Comparison of ENCODE assay signal across 12 cellular contexts in the genomic region with DNA sequence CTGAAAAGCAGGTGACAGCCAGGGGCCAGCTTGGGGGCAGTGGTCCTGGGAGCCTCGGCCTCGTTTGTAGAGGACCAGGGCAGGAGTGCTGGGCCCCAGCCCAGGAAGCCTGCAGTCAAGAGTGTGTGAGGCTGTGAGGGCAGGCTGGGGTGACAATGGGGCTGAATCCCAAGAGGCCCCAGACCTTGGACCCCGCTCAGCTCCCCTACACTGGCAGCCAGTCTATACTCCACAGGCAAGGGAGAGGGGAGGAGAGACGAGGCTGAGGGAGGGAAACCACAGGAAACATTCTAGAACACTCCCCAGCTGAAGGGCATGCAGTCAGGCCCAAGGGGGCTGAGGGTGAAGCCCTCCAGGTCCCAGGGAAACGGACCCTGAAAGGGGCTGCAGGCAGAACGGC. TPM values are rescaled to one million over a fixed set of nuclear protein-coding genes. Genes with fewer than 3 reads are reported as not detected.
A peak's percentile ranks its signal among the peaks of the same experiment; 100 is the strongest.
DNase-seq lines count a peak whose midpoint lies in the region; ATAC-seq, FAIRE-seq and TF ChIP-seq lines count a peak whose summit lies in the region.
"Had no signal": no experiment of that assay in that cellular context is flagged by ENCODE, and none has a peak within 500 bp of the region (broad histone marks: within the 10 kb centered on the region; RNA-seq: fewer than 3 reads in every experiment).

No MANE protein-coding gene starts in this region.

- H3K4me2 ChIP-seq in GM12878 (ENCODE audit: control insufficient read depth, insufficient read depth), result no peak overlapping the region

- TF ChIP-seq EP300 in GM12878 (IDR thresholded peaks at IDR 0.05; ENCODE audit: borderline replicate concordance in 1 of 2, control insufficient read depth in 1 of 2, low read depth in 2 of 2, low read length in 2 of 2), result no peak

- H3K79me2 ChIP-seq in GM12878 (ENCODE audit: control insufficient read depth, insufficient read depth, low read length), result peaks cover 23% of the 10 kb centered on the region

- CTCF ChIA-PET in RWPE1 (lab: Yijun Ruan, JAX) (interaction anchor here (0.7 to 0.8 kb wide), 2 partner anchors 18 to 229 kb away, joined by 3 read pairs; no protein-coding TSS in a partner anchor), GM12878 (lab: Yijun Ruan, JAX) (interaction anchor here (1.2 kb wide), 1 partner anchor 79 kb away, joined by 3 read pairs; the partner anchor contains the start of gene DNLZ)

- TF ChIP-seq POLR2A in GM12878 (IDR thresholded peaks at IDR 0.05; ENCODE audit: low read depth, low read length), result peak; percentile 18; the same call in 1 of the 2 replicates

- H3K4me3 ChIP-seq in GM12878 (no peak overlapping the region), liver (ENCODE audit: low read depth in 1 of 3, low read length in 3 of 3) (no peak overlapping the region)
- H3K4me3 ChIP-seq: SK-N-MC had no signal

- H2AFZ ChIP-seq in GM12878 (ENCODE audit: control insufficient read depth, low read depth, low read length), result no peak overlapping the region

- no peak for TF ChIP-seq RAD21 in GM12878 (IDR thresholded peaks at IDR 0.05; ENCODE audit: insufficient read depth, low read depth, low read length)
- TF ChIP-seq RAD21 in liver (IDR thresholded peaks at IDR 0.05), result no peak

- H3K9ac ChIP-seq in GM12878 (ENCODE audit: control insufficient read depth, insufficient read depth, low read length) (no peak overlapping the region), liver (ENCODE audit: low read depth in 1 of 2, low read length in 2 of 2) (peak overlapping the region in 1 of 2 donors; percentile 63)

- TF ChIP-seq CTCF in RWPE1 (conservative IDR thresholded peaks at IDR 0.05; ENCODE audit: low read depth) (no peak), GM12878 (IDR thresholded peaks at IDR 0.05 in 2 of 3, conservative IDR thresholded peaks at IDR 0.05 in 1 of 3; ENCODE audit: control insufficient read depth in 2 of 3, extremely low read depth in 1 of 3, insufficient read depth in 1 of 3, low read depth in 3 of 3, low read length in 3 of 3) (no peak), liver (IDR thresholded peaks at IDR 0.05; ENCODE audit: low read depth, low read length, missing input control) (no peak)

- intact Hi-C loops in GM12878 (cut with micrococcal nuclease; ENCODE audit: unreplicated experiment), result no loop called here

- 80% methylated on average over 6 of the region's 6 CpGs for WGBS in GM12878 (ENCODE audit: insufficient coverage, insufficient replicate concordance, low lambda C conversion rate, missing lambda C conversion rate)
- WGBS in liver, result 80% methylated on average over 6 of the region's 6 CpGs

- peaks cover 21 to 24% of the 10 kb centered on the region in 2 experiments for H3K36me3 ChIP-seq in GM12878 (ENCODE audit: control insufficient read depth in 2 of 2, insufficient read depth in 2 of 2, low read length in 1 of 2)
- H3K36me3 ChIP-seq in liver (ENCODE audit: control insufficient read depth in 4 of 4, insufficient read depth in 3 of 4, low read depth in 1 of 4, low read length in 3 of 4), result peaks cover 24 to 57% (median 38%) of the 10 kb centered on the region in 4 donors

- H3K27me3 ChIP-seq in GM12878 (replicated peaks in 1 of 2; ENCODE audit: control insufficient read depth in 2 of 2, insufficient read depth in 2 of 2, low read length in 1 of 2) (no peaks in the 10 kb centered on the region), liver (ENCODE audit: control insufficient read depth in 4 of 4, insufficient read depth in 4 of 4, low read length in 3 of 4) (no peaks in the 10 kb centered on the region)

- no peak for FAIRE-seq in GM12878 (lab: Jason Lieb, UNC)
- FAIRE-seq: H54 had no signal

- DNase-seq in RWPE1 (ENCODE audit: low spot score), result no peak
- DNase-seq in GM12878 (ENCODE audit: low read depth, low spot score), result no peak
- DNase-seq: ACHN, DND-41, KG1, NCI-H1694 treated with DMSO at 0.1 percent for 48 hours, SHP77 had no signal

- ATAC-seq in GM12878, result no peak
- ATAC-seq in HG02763 (IDR thresholded peaks at IDR 0.05; ENCODE audit: unreplicated experiment), result no peak
- no peak for ATAC-seq in SK-N-SH treated with all-trans-retinoic acid at 6 μM for 48 hours

- POLR2A ChIA-PET in RWPE1 (lab: Yijun Ruan, JAX; ENCODE audit: low non-redundant PET), result interaction anchor here (0.6 kb wide), 1 partner anchor 16 kb away, joined by 5 read pairs; no protein-coding TSS in a partner anchor
- POLR2A ChIA-PET in GM12878 (lab: Charles Lee), result no interaction called here

- H4K20me1 ChIP-seq in GM12878 (ENCODE audit: control insufficient read depth, insufficient read depth), result no peaks in the 10 kb centered on the region; the same call in 1 of the 2 replicates

- RAD21 ChIA-PET in GM12878 (lab: Charles Lee; ENCODE audit: unreplicated experiment), result no interaction called here

- H3K4me1 ChIP-seq in GM12878 (ENCODE audit: control insufficient read depth, insufficient read depth, low read length), result peaks cover 6% of the 10 kb centered on the region; the same call in 1 of the 2 replicates
- peaks cover 14 to 55% (median 47%) of the 10 kb centered on the region in 4 donors for H3K4me1 ChIP-seq in liver (ENCODE audit: control insufficient read depth in 4 of 4, insufficient read depth in 4 of 4, low read length in 3 of 4)

- peak overlapping the region; percentile 77 for H3K27ac ChIP-seq in RWPE1
- H3K27ac ChIP-seq in GM12878 (ENCODE audit: control insufficient read depth, insufficient read depth), result no peak overlapping the region
- peak overlapping the region; percentile 79 to 80 for H3K27ac ChIP-seq in liver (ENCODE audit: low read depth in 1 of 2, low read length in 2 of 2)
- H3K27ac ChIP-seq: SK-N-MC had no signal

- BruUV-seq in GM12878 (replicated peaks; lab: Mats Ljungman, UMichigan), result no TSS peak

- in situ Hi-C loops in GM12878 (cut with MboI), result no loop called here

- SMC1A ChIA-PET in GM12878 (lab: Charles Lee; ENCODE audit: uncharacterized antibody, unreplicated experiment), result no interaction called here

- no peaks in the 10 kb centered on the region for H3K9me3 ChIP-seq in GM12878 (replicated peaks; ENCODE audit: control insufficient read depth, insufficient read depth, low read length)
- H3K9me3 ChIP-seq in liver (ENCODE audit: control insufficient read depth in 4 of 4, low read length in 3 of 4), result no peaks in the 10 kb centered on the region

RNA-seq across cellular contexts. Expression of gene INPP5E, which starts 2.7 kb away (rescaled TPM):
- 32.3 and 36.3 TPM in 2 replicates for total RNA-seq in GM12878 (2013; cell fraction: nucleolus; rRNA removed)
- total RNA-seq in GM12878 (2014; rRNA removed) (6.6 and 7.4 TPM in 2 replicates), GM12878 (2014; rRNA removed; fragmentation: Illumina TruSeq; extraction: Trizol) (3.4 and 3.6 TPM in 2 replicates), GM12878 (2021) (13.0 and 15.6 TPM in 2 replicates), liver (1 to 10 TPM; 3.1 to 3.3 TPM)
- 2.8 TPM for polyA plus RNA-seq in GM12878 (2011; ENCODE audit: low read depth)
- polyA plus RNA-seq in GM12878 (2011; rRNA removed) (4.6 and 7.1 TPM in 2 replicates), GM12878 (2014; fragmentation: Illumina TruSeq; extraction: Trizol) (2.1 and 3.4 TPM in 2 replicates), GM12878 (2014; fragmentation: Nextera tagmentation; extraction: Ambion mirVana) (1 to 10 TPM in 1 of 2 experiments, under 1 TPM in 1; 0.24 to 1.2 TPM), GM12878 (2014; rRNA removed) (14.8 and 16.0 TPM in 2 replicates), GM12878 (2016; fragmentation: Nextera tagmentation; extraction: Ambion mirVana) (1 to 10 TPM; 4.7 to 5.9 TPM), liver (1 to 10 TPM; 1.0 to 2.7 TPM)
- 8.6 and 10.4 TPM in 2 replicates for polyA plus RNA-seq in GM12878 (2011; cell fraction: cytosol; rRNA removed)
- polyA plus RNA-seq in GM12878 (2011; cell fraction: nucleus; rRNA removed), result 78.9 and 90.5 TPM in 2 replicates
- 8.4 and 9.5 TPM in 2 replicates for polyA plus RNA-seq in GM12878 (2012)
- 4.3 and 8.1 TPM in 2 replicates for polyA minus RNA-seq in GM12878 (2011; rRNA and poly(A)+ RNA removed)
- 4.1 and 4.8 TPM in 2 replicates for polyA minus RNA-seq in GM12878 (2011; cell fraction: cytosol; rRNA and poly(A)+ RNA removed)
- 10.2 and 17.1 TPM in 2 replicates for polyA minus RNA-seq in GM12878 (2011; cell fraction: nucleus; rRNA and poly(A)+ RNA removed)

RNA-seq across cellular contexts. Expression of gene PMPCA, which starts 31.9 kb away (rescaled TPM):
- total RNA-seq in GM12878 (2013; cell fraction: nucleolus; rRNA removed), result 64.9 and 75.3 TPM in 2 replicates
- 61.7 and 67.9 TPM in 2 replicates for total RNA-seq in GM12878 (2014; rRNA removed)
- total RNA-seq in GM12878 (2014; rRNA removed; fragmentation: Illumina TruSeq; extraction: Trizol), result 40.8 and 47.3 TPM in 2 replicates
- 85.9 and 89.8 TPM in 2 replicates for total RNA-seq in GM12878 (2021)
- 37.1 TPM for polyA plus RNA-seq in GM12878 (2011; ENCODE audit: low read depth)
- 80.3 and 82.5 TPM in 2 replicates for polyA plus RNA-seq in GM12878 (2011; rRNA removed)
- polyA plus RNA-seq in GM12878 (2011; cell fraction: cytosol; rRNA removed), result 70.0 and 94.3 TPM in 2 replicates
- polyA plus RNA-seq in GM12878 (2011; cell fraction: nucleus; rRNA removed), result 268 and 279 TPM in 2 replicates
- 78.5 and 91.3 TPM in 2 replicates for polyA plus RNA-seq in GM12878 (2012)
- polyA plus RNA-seq in GM12878 (2014; fragmentation: Illumina TruSeq; extraction: Trizol), result 63.1 and 69.0 TPM in 2 replicates
- polyA plus RNA-seq in GM12878 (2014; fragmentation: Nextera tagmentation; extraction: Ambion mirVana), result 10 to 100 TPM in 1 of 2 experiments, 1 to 10 TPM in 1; 8.1 to 12.3 TPM
- polyA plus RNA-seq in GM12878 (2014; rRNA removed), result 90.0 and 93.0 TPM in 2 replicates
- polyA plus RNA-seq in GM12878 (2016; fragmentation: Nextera tagmentation; extraction: Ambion mirVana), result 100 to 1,000 TPM; 123 to 137 TPM
- polyA minus RNA-seq in GM12878 (2011; rRNA and poly(A)+ RNA removed), result 50.8 and 53.6 TPM in 2 replicates
- 13.8 and 16.0 TPM in 2 replicates for polyA minus RNA-seq in GM12878 (2011; cell fraction: cytosol; rRNA and poly(A)+ RNA removed)
- 46.1 and 51.3 TPM in 2 replicates for polyA minus RNA-seq in GM12878 (2011; cell fraction: nucleus; rRNA and poly(A)+ RNA removed)
- total RNA-seq in liver, result 10 to 100 TPM; 27.0 to 39.5 TPM
- 10 to 100 TPM; 43.7 to 75.6 TPM for polyA plus RNA-seq in liver

RNA-seq across cellular contexts. Expression of gene ENTR1, which starts 31.9 kb away (rescaled TPM):
- 55.0 and 60.4 TPM in 2 replicates for total RNA-seq in GM12878 (2013; cell fraction: nucleolus; rRNA removed)
- 58.4 and 61.2 TPM in 2 replicates for total RNA-seq in GM12878 (2014; rRNA removed)
- 35.5 and 38.4 TPM in 2 replicates for total RNA-seq in GM12878 (2014; rRNA removed; fragmentation: Illumina TruSeq; extraction: Trizol)
- total RNA-seq in GM12878 (2021), result 75.4 and 81.7 TPM in 2 replicates
- 17.1 TPM for polyA plus RNA-seq in GM12878 (2011; ENCODE audit: low read depth)
- 47.7 and 55.4 TPM in 2 replicates for polyA plus RNA-seq in GM12878 (2011; rRNA removed)
- 41.9 and 53.8 TPM in 2 replicates for polyA plus RNA-seq in GM12878 (2011; cell fraction: cytosol; rRNA removed)
- 296 and 320 TPM in 2 replicates for polyA plus RNA-seq in GM12878 (2011; cell fraction: nucleus; rRNA removed)
- polyA plus RNA-seq in GM12878 (2012), result 32.2 and 42.4 TPM in 2 replicates
- 19.0 and 43.7 TPM in 2 replicates for polyA plus RNA-seq in GM12878 (2014; fragmentation: Illumina TruSeq; extraction: Trizol)
- 10 to 100 TPM in 1 of 2 experiments, 1 to 10 TPM in 1; 8.2 to 20.4 TPM for polyA plus RNA-seq in GM12878 (2014; fragmentation: Nextera tagmentation; extraction: Ambion mirVana)
- 96.4 and 105 TPM in 2 replicates for polyA plus RNA-seq in GM12878 (2014; rRNA removed)
- 10 to 100 TPM; 10.5 to 14.9 TPM for polyA plus RNA-seq in GM12878 (2016; fragmentation: Nextera tagmentation; extraction: Ambion mirVana)
- 15.0 and 45.6 TPM in 2 replicates for polyA minus RNA-seq in GM12878 (2011; rRNA and poly(A)+ RNA removed)
- polyA minus RNA-seq in GM12878 (2011; cell fraction: cytosol; rRNA and poly(A)+ RNA removed), result 24.7 and 29.1 TPM in 2 replicates
- polyA minus RNA-seq in GM12878 (2011; cell fraction: nucleus; rRNA and poly(A)+ RNA removed), result 50.2 and 69.5 TPM in 2 replicates
- total RNA-seq in liver, result 10 to 100 TPM; 11.0 to 25.6 TPM
- 10 to 100 TPM; 12.7 to 28.1 TPM for polyA plus RNA-seq in liver

RNA-seq across cellular contexts. Expression of gene SEC16A, which starts 40.5 kb away (rescaled TPM):
- 45.7 and 51.6 TPM in 2 replicates for total RNA-seq in GM12878 (2013; cell fraction: nucleolus; rRNA removed)
- total RNA-seq in GM12878 (2014; rRNA removed) (14.7 and 17.6 TPM in 2 replicates), GM12878 (2014; rRNA removed; fragmentation: Illumina TruSeq; extraction: Trizol) (8.3 and 10.0 TPM in 2 replicates), GM12878 (2021) (52.6 and 59.1 TPM in 2 replicates), liver (10 to 100 TPM; 21.7 to 96.1 TPM)
- 36.4 TPM for polyA plus RNA-seq in GM12878 (2011; ENCODE audit: low read depth)
- polyA plus RNA-seq in GM12878 (2011; rRNA removed) (7.3 and 9.9 TPM in 2 replicates), GM12878 (2014; fragmentation: Illumina TruSeq; extraction: Trizol) (26.5 and 36.0 TPM in 2 replicates), GM12878 (2014; fragmentation: Nextera tagmentation; extraction: Ambion mirVana) (10 to 100 TPM; 12.4 to 16.6 TPM), GM12878 (2014; rRNA removed) (25.9 and 28.0 TPM in 2 replicates), GM12878 (2016; fragmentation: Nextera tagmentation; extraction: Ambion mirVana) (10 to 100 TPM; 44.6 to 44.7 TPM), liver (10 to 100 TPM; 43.3 to 88.7 TPM)
- 12.3 and 18.3 TPM in 2 replicates for polyA plus RNA-seq in GM12878 (2011; cell fraction: cytosol; rRNA removed)
- polyA plus RNA-seq in GM12878 (2011; cell fraction: nucleus; rRNA removed), result 44.9 and 59.4 TPM in 2 replicates
- polyA plus RNA-seq in GM12878 (2012), result 40.1 and 41.6 TPM in 2 replicates
- polyA minus RNA-seq in GM12878 (2011; rRNA and poly(A)+ RNA removed), result 9.8 and 13.4 TPM in 2 replicates
- polyA minus RNA-seq in GM12878 (2011; cell fraction: cytosol; rRNA and poly(A)+ RNA removed), result 19.6 and 20.7 TPM in 2 replicates
- polyA minus RNA-seq in GM12878 (2011; cell fraction: nucleus; rRNA and poly(A)+ RNA removed), result 11.8 and 19.4 TPM in 2 replicates

RNA-seq across cellular contexts. Expression of gene SNAPC4, which starts 42.4 kb away (rescaled TPM):
- total RNA-seq in GM12878 (2013; cell fraction: nucleolus; rRNA removed), result 20.6 and 25.5 TPM in 2 replicates
- 7.7 and 8.8 TPM in 2 replicates for total RNA-seq in GM12878 (2014; rRNA removed)
- total RNA-seq in GM12878 (2014; rRNA removed; fragmentation: Illumina TruSeq; extraction: Trizol), result 5.1 and 5.2 TPM in 2 replicates
- 16.4 and 19.8 TPM in 2 replicates for total RNA-seq in GM12878 (2021)
- polyA plus RNA-seq in GM12878 (2011; ENCODE audit: low read depth), result 3.1 TPM
- 2.4 and 3.5 TPM in 2 replicates for polyA plus RNA-seq in GM12878 (2011; rRNA removed)
- 3.4 and 5.5 TPM in 2 replicates for polyA plus RNA-seq in GM12878 (2011; cell fraction: cytosol; rRNA removed)
- 21.4 and 37.3 TPM in 2 replicates for polyA plus RNA-seq in GM12878 (2011; cell fraction: nucleus; rRNA removed)
- 8.0 and 10.3 TPM in 2 replicates for polyA plus RNA-seq in GM12878 (2012)
- 7.1 and 8.7 TPM in 2 replicates for polyA plus RNA-seq in GM12878 (2014; fragmentation: Illumina TruSeq; extraction: Trizol)
- polyA plus RNA-seq in GM12878 (2014; fragmentation: Nextera tagmentation; extraction: Ambion mirVana), result under 1 TPM; 0.42 to 0.43 TPM
- 16.9 and 18.1 TPM in 2 replicates for polyA plus RNA-seq in GM12878 (2014; rRNA removed)
- 1 to 10 TPM; 6.8 to 7.2 TPM for polyA plus RNA-seq in GM12878 (2016; fragmentation: Nextera tagmentation; extraction: Ambion mirVana)
- polyA minus RNA-seq in GM12878 (2011; rRNA and poly(A)+ RNA removed), result 2.6 and 3.9 TPM in 2 replicates
- 2.4 and 2.7 TPM in 2 replicates for polyA minus RNA-seq in GM12878 (2011; cell fraction: cytosol; rRNA and poly(A)+ RNA removed)
- 4.5 and 7.1 TPM in 2 replicates for polyA minus RNA-seq in GM12878 (2011; cell fraction: nucleus; rRNA and poly(A)+ RNA removed)
- total RNA-seq in liver, result 1 to 10 TPM; 2.3 to 4.2 TPM
- polyA plus RNA-seq in liver, result 1 to 10 TPM in 1 of 2 donors, under 1 TPM in 1; 0.75 to 3.9 TPM
